13 cellular contexts compared by ENCODE assay signal in genomic region chr5:2912741-2913140, GRCh38.
"Had no signal": no experiment of that assay in that cellular context is flagged by ENCODE, and none has a peak within 500 bp of the region (broad histone marks: within the 10 kb centered on the region; RNA-seq: fewer than 3 reads in every experiment).

No MANE protein-coding gene starts in this region.

- H3K4me3 ChIP-seq: mucosa of descending colon, ovary, right lobe of liver, tibial artery, upper lobe of right lung had no signal

- H3K27me3 ChIP-seq: foreskin keratinocyte, neutrophil, ovary, right lobe of liver, tibial artery, upper lobe of right lung had no signal

- H3K9me3 ChIP-seq: neutrophil, ovary, right lobe of liver, tibial artery, upper lobe of right lung had no signal

- H3K4me1 ChIP-seq: foreskin keratinocyte, right lobe of liver, tibial artery, upper lobe of right lung had no signal

- H3K27ac ChIP-seq: foreskin keratinocyte, neutrophil, ovary, right lobe of liver, tibial artery, upper lobe of right lung had no signal

- ATAC-seq: foreskin keratinocyte; mucosa of descending colon; naive thymus-derived CD8-positive, alpha-beta T cell; stimulated activated memory B cell treated with anti-CD40 and anti-IgM and Interleukin-4, amounts not matched to agents 10 μg/mL and 1 μg/mL and 100 μg/mL, for 72 hours; upper lobe of right lung had no signal

- DNase-seq: foreskin keratinocyte; mammary epithelial cell; mucosa of descending colon; naive thymus-derived CD8-positive, alpha-beta T cell; ovary; stimulated activated CD4-positive, alpha-beta T cell treated with anti-CD3 and anti-CD28 coated beads, Interleukin-15, amount 100 ng/mL, for 24 hours; stimulated activated CD4-positive, alpha-beta T cell treated with anti-CD3 and anti-CD28 coated beads, Interleukin-1b, Interleukin-23, amount 100 ng/mL, for 48 hours; stimulated activated CD4-positive, alpha-beta T cell treated with anti-CD3 and anti-CD28 coated beads, Interleukin-4, amount 100 ng/mL, for 24 hours; tibial artery; upper lobe of right lung had no signal

- H3K36me3 ChIP-seq: neutrophil, ovary, right lobe of liver, tibial artery, upper lobe of right lung had no signal
